In genomic region chr5:87826507-87826906, GRCh38 we compare ENCODE assay signal across 31 cellular contexts.
"Had no signal": no experiment of that assay in that cellular context is flagged by ENCODE, and none has a peak within 500 bp of the region (broad histone marks: within the 10 kb centered on the region; RNA-seq: fewer than 3 reads in every experiment).

No MANE protein-coding gene starts in this region.

- H3K36me3 ChIP-seq: adrenal gland, brain microvascular endothelial cell, breast epithelium had no signal

- H3K4me1 ChIP-seq: adrenal gland, body of pancreas, breast epithelium had no signal

- H3K27me3 ChIP-seq: adrenal gland, body of pancreas, brain microvascular endothelial cell, breast epithelium had no signal

- ATAC-seq: activated CD8-positive, alpha-beta T cell treated with anti-CD3 and anti-CD28 coated beads for 36 hours; activated naive CD4-positive, alpha-beta T cell treated with anti-CD3 and anti-CD28 coated beads, Interleukin-2, amount 50 U/mL, for 72 hours; activated T-cell treated with anti-CD3 and anti-CD28 coated beads, Interleukin-2, amount 50 U/mL, for 4 hours; activated T-cell treated with anti-CD3 and anti-CD28 coated beads, Interleukin-2, amount 50 U/mL, for 72 hours; activated T-helper 17 cell treated with anti-CD3 and anti-CD28 coated beads, Interleukin-2, amount 50 U/mL, for 72 hours; body of pancreas had no signal

- H3K4me3 ChIP-seq: adrenal gland, body of pancreas, breast epithelium had no signal

- H3K27ac ChIP-seq: adrenal gland, body of pancreas, brain microvascular endothelial cell, breast epithelium, VCaP had no signal

- H3K9me3 ChIP-seq: adrenal gland, body of pancreas had no signal

- DNase-seq: activated B cell treated with CpG ODN at 0.5 μM for 24 hours; activated CD4-positive, alpha-beta memory T cell treated with anti-CD3 and anti-CD28 coated beads for 36 hours; activated CD4-positive, alpha-beta T cell treated with anti-CD3 and anti-CD28 coated beads for 4 hours; activated CD4-positive, alpha-beta T cell treated with anti-CD3 and anti-CD28 coated beads, Interleukin-2, amount 10 ng/mL, durations not matched to agents 24 days and 14 days; activated CD4-positive, alpha-beta T cell treated with anti-CD3 and anti-CD28 coated beads, Interleukin-2, amount 50 U/mL, for 1 hour; activated CD4-positive, alpha-beta T cell treated with anti-CD3 and anti-CD28 coated beads, Interleukin-2, amount 50 U/mL, for 4 hours; activated CD4-positive, CD25-positive, alpha-beta regulatory T cell treated with anti-CD3 and anti-CD28 coated beads, Interleukin-2, amount 50 U/mL, for 72 hours; activated CD8-positive, alpha-beta memory T cell treated with anti-CD3 and anti-CD28 coated beads, Interleukin-2, amount 50 U/mL, for 4 hours; activated CD8-positive, alpha-beta T cell treated with anti-CD3 and anti-CD28 coated beads for 36 hours; activated effector memory CD4-positive, alpha-beta T cell treated with anti-CD3 and anti-CD28 coated beads, Interleukin-2, amount 50 U/mL, for 16 hours; activated gamma-delta T cell treated with Interleukin-2 at 50 U/mL for 16 hours; activated naive CD4-positive, alpha-beta T cell; activated naive CD4-positive, alpha-beta T cell treated with anti-CD3 and anti-CD28 coated beads for 36 hours; activated naive CD4-positive, alpha-beta T cell treated with anti-CD3 and anti-CD28 coated beads, Interleukin-2, amount 50 U/mL, for 16 hours; activated naive CD8-positive, alpha-beta T cell treated with anti-CD3 and anti-CD28 coated beads for 36 hours; activated T-cell treated with anti-CD3 and anti-CD28 coated beads for 4 hours; activated T-cell treated with anti-CD3 and anti-CD28 coated beads, Interleukin-2, amount 50 U/mL, for 1 hour; activated T-cell treated with anti-CD3 and anti-CD28 coated beads, Interleukin-2, amount 50 U/mL, for 4 hours; activated T-cell treated with anti-CD3 and anti-CD28 coated beads, Interleukin-2, amount 50 U/mL, for 72 hours; adrenal gland; amniotic stem cell; aorta; body of pancreas; brain microvascular endothelial cell; central memory CD4-positive, alpha-beta T cell; T-helper 2 cell; T-helper 9 cell had no signal
